ENCODE assay signal across 23 cellular contexts in genomic region chr2:201016859-201017258, GRCh38.
"Had no signal": no experiment of that assay in that cellular context is flagged by ENCODE, and none has a peak within 500 bp of the region (broad histone marks: within the 10 kb centered on the region; RNA-seq: fewer than 3 reads in every experiment).

No MANE protein-coding gene starts in this region.

- H3K27me3 Mint-ChIP-seq: IgD-negative memory B cell had no signal

- H3K27ac ChIP-seq: HL-60, KMS-11, PC-9, Peyer's patch had no signal

- ATAC-seq: K562 had no signal

- DNase-seq: Kasumi-1, MM.1S, NCI-H1092 treated with DMSO at 0.1 percent for 48 hours, NCI-H1436, NCI-H187, NCI-H2029, NCI-H2081 treated with DMSO at 0.1 percent for 48 hours, NCI-H2171, NCI-H226, NCI-H446, NCI-H510A, NCI-H524 treated with DMSO at 0.1 percent for 48 hours, NCI-H69, NCI-H774, OCI-M1, PC-9, Peyer's patch, SHP77, SK-N-SH had no signal

- H3K4me3 Mint-ChIP-seq: IgD-negative memory B cell had no signal

- H3K27ac Mint-ChIP-seq: IgD-negative memory B cell had no signal

- H3K4me1 ChIP-seq: Peyer's patch had no signal

- H3K4me3 ChIP-seq: K562, PC-9, Peyer's patch had no signal

- H3K9me3 Mint-ChIP-seq: IgD-negative memory B cell had no signal

- H3K9me3 ChIP-seq: Peyer's patch, SK-N-SH had no signal

- H3K27me3 ChIP-seq: Peyer's patch had no signal
